ENCODE assay signal across 13 cellular contexts in the genomic region with DNA sequence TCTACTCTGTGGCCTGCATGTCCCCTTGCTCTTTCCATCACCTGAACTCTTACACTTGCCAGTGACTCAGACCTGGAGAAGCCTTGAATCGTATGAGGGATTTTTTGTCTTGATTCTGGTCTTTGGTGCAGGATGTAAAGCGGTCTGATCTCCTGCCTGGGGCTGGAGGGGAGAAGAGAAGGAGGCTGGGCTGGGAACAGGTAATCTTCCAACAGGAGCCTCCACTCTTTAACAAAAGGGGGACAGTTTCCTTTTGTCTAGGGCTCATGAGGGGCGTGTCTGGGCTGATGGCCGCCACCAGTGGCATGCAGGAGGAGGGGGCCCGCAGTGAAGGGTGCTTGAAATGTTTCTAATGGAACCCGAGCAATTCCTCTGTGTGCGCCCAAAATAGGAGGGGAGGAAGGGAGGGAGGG. TPM values are rescaled to one million over a fixed set of nuclear protein-coding genes. Genes with fewer than 3 reads are reported as not detected.
DNase-seq lines count a peak whose midpoint lies in the region; ATAC-seq and TF ChIP-seq lines count a peak whose summit lies in the region.
"Had no signal": no experiment of that assay in that cellular context is flagged by ENCODE, and none has a peak within 500 bp of the region (broad histone marks: within the 10 kb centered on the region; RNA-seq: fewer than 3 reads in every experiment).

No MANE protein-coding gene starts in this region.

- peaks cover 54% of the 10 kb centered on the region for H3K27me3 Mint-ChIP-seq in activated CD4-positive, alpha-beta T cell treated with anti-CD3 and anti-CD28 coated beads, Interleukin-2, amount 10 ng/mL, durations not matched to agents 7 days and 5 days

- H3K27me3 ChIP-seq in BLaER1: peaks cover 64% of the 10 kb centered on the region
- H3K27me3 ChIP-seq in RWPE2 (ENCODE audit: insufficient read depth, poor library complexity, severe bottlenecking): no peaks in the 10 kb centered on the region
- no peaks in the 10 kb centered on the region for H3K27me3 ChIP-seq in gastroesophageal sphincter
- no peaks in the 10 kb centered on the region for H3K27me3 ChIP-seq in skeletal muscle satellite cell (ENCODE audit: control insufficient read depth, insufficient read depth, low read length)

- H3K4me1 Mint-ChIP-seq in activated CD4-positive, alpha-beta T cell treated with anti-CD3 and anti-CD28 coated beads, Interleukin-2, amount 10 ng/mL, durations not matched to agents 7 days and 5 days: peaks cover 22% of the 10 kb centered on the region

- H3K4me1 ChIP-seq in BLaER1 (peaks cover 84% of the 10 kb centered on the region), RWPE2 (ENCODE audit: insufficient read depth, poor library complexity, severe bottlenecking) (peaks cover 44% of the 10 kb centered on the region), gastroesophageal sphincter (peaks cover 28 to 98% (median 66%) of the 10 kb centered on the region in 3 donors), skeletal muscle satellite cell (ENCODE audit: control insufficient read depth, insufficient read depth, low read length) (peaks cover 85% of the 10 kb centered on the region)

- ATAC-seq in RWPE2 (ENCODE audit: low read depth) (no peak), gastroesophageal sphincter (no peak), HG02763 (IDR thresholded peaks at IDR 0.05; ENCODE audit: unreplicated experiment) (no peak)

- H3K9me3 Mint-ChIP-seq in activated CD4-positive, alpha-beta T cell treated with anti-CD3 and anti-CD28 coated beads, Interleukin-2, amount 10 ng/mL, durations not matched to agents 7 days and 5 days: no peaks in the 10 kb centered on the region
- H3K9me3 Mint-ChIP-seq: nephron had no signal

- DNase-seq in RWPE2 (ENCODE audit: low spot score): no peak
- DNase-seq in activated gamma-delta T cell treated with Interleukin-2 at 50 U/mL for 16 hours: no peak
- no peak for DNase-seq in activated CD4-positive, alpha-beta T cell treated with anti-CD3 and anti-CD28 coated beads for 1 hour
- DNase-seq in activated CD4-positive, alpha-beta T cell treated with anti-CD3 and anti-CD28 coated beads, Interleukin-2, amount 10 ng/mL, durations not matched to agents 7 days and 5 days: no peak
- DNase-seq: erythroblast, Karpas-422, NCI-H187 had no signal

- H3K27ac ChIP-seq in BLaER1 (peak overlapping the region; percentile 89; the same call in 1 of the 2 replicates), RWPE2 (ENCODE audit: poor library complexity, severe bottlenecking) (peak overlapping the region; percentile 84), gastroesophageal sphincter (peak overlapping the region; percentile 92 to 98 (median 95))
- H3K27ac ChIP-seq: cardiac muscle cell had no signal

- CTCF ChIA-PET in activated CD4-positive, alpha-beta T cell treated with anti-CD3 and anti-CD28 coated beads, Interleukin-2, amount 10 ng/mL, durations not matched to agents 7 days and 5 days (lab: Charles Lee): no interaction called here

- H4K20me1 ChIP-seq in BLaER1: peaks cover 86% of the 10 kb centered on the region

- no peak for TF ChIP-seq POLR2A in gastroesophageal sphincter (IDR thresholded peaks at IDR 0.05)

- H3K36me3 ChIP-seq in BLaER1 (peaks cover 5% of the 10 kb centered on the region), RWPE2 (ENCODE audit: low read depth) (no peaks in the 10 kb centered on the region; the same call in 1 of the 2 replicates), gastroesophageal sphincter (no peaks in the 10 kb centered on the region), skeletal muscle satellite cell (ENCODE audit: insufficient read depth, low read length) (no peaks in the 10 kb centered on the region)
- H3K36me3 ChIP-seq: cardiac muscle cell had no signal

- H3K9me3 ChIP-seq in BLaER1 (no peaks in the 10 kb centered on the region), RWPE2 (ENCODE audit: severe bottlenecking) (no peaks in the 10 kb centered on the region), gastroesophageal sphincter (no peaks in the 10 kb centered on the region), skeletal muscle satellite cell (replicated peaks; ENCODE audit: low read length) (no peaks in the 10 kb centered on the region)

- H3K4me2 ChIP-seq in BLaER1 (peak overlapping the region; percentile 98), skeletal muscle satellite cell (ENCODE audit: low read length) (peak overlapping the region; percentile 91)

- H3K9ac ChIP-seq in BLaER1 (0 out of 2 replicates have a peak overlapping the region, but pooled peaks have one; percentile 23), skeletal muscle satellite cell (ENCODE audit: low read depth, low read length) (peak overlapping the region; percentile 83)

- TF ChIP-seq EP300 in gastroesophageal sphincter (IDR thresholded peaks at IDR 0.05): no peak

- WGBS in gastroesophageal sphincter (ENCODE audit: low coverage in 1 of 2), 2 donors: 13 to 36% methylated on average over 3 to 6 of the region's 7 CpGs

- POLR2A ChIA-PET in activated CD4-positive, alpha-beta T cell treated with anti-CD3 and anti-CD28 coated beads, Interleukin-2, amount 10 ng/mL, durations not matched to agents 7 days and 5 days (lab: Charles Lee): no interaction called here

- H3K4me3 Mint-ChIP-seq in activated CD4-positive, alpha-beta T cell treated with anti-CD3 and anti-CD28 coated beads, Interleukin-2, amount 10 ng/mL, durations not matched to agents 7 days and 5 days: no peak overlapping the region

- H3K4me3 ChIP-seq in BLaER1 (no peak overlapping the region), RWPE2 (ENCODE audit: severe bottlenecking) (no peak overlapping the region), gastroesophageal sphincter (no peak overlapping the region), skeletal muscle satellite cell (ENCODE audit: low read length) (peak overlapping the region; percentile 19)
- H3K4me3 ChIP-seq: cardiac muscle cell had no signal

- TF ChIP-seq CTCF in RWPE2 (IDR thresholded peaks at IDR 0.05; ENCODE audit: poor library complexity, severe bottlenecking) (no peak), gastroesophageal sphincter (IDR thresholded peaks at IDR 0.05) (no peak)

- H3K36me3 Mint-ChIP-seq in activated CD4-positive, alpha-beta T cell treated with anti-CD3 and anti-CD28 coated beads, Interleukin-2, amount 10 ng/mL, durations not matched to agents 7 days and 5 days (ENCODE audit: low read depth): no peaks in the 10 kb centered on the region

- no peak overlapping the region for H3K27ac Mint-ChIP-seq in activated CD4-positive, alpha-beta T cell treated with anti-CD3 and anti-CD28 coated beads, Interleukin-2, amount 10 ng/mL, durations not matched to agents 7 days and 5 days

RNA-seq across cellular contexts. Expression of a gene that starts 24.7 kb away (rescaled TPM):
- 100 to 1,000 TPM in 1 of 4 donors, 10 to 100 TPM in 3; 44.7 to 145 (median 72.4) TPM for total RNA-seq in gastroesophageal sphincter
- 41.6 and 60.9 TPM in 2 replicates for total RNA-seq in skeletal muscle satellite cell (2012; rRNA removed)
- total RNA-seq in activated CD4-positive, alpha-beta T cell treated with anti-CD3 and anti-CD28 coated beads, Interleukin-2, amount 10 ng/mL, durations not matched to agents 7 days and 5 days: 1 to 10 TPM; 1.2 to 1.5 TPM
- total RNA-seq: cardiac muscle cell had no signal

RNA-seq across cellular contexts. Expression of a gene that starts 50.6 kb away (rescaled TPM):
- under 1 TPM in 1 of 4 donors, not detected in 3; 0.35 TPM for total RNA-seq in gastroesophageal sphincter
- total RNA-seq in skeletal muscle satellite cell (2012; rRNA removed): not detected in 2 replicates
- under 1 TPM; 0.15 to 0.20 TPM for total RNA-seq in activated CD4-positive, alpha-beta T cell treated with anti-CD3 and anti-CD28 coated beads, Interleukin-2, amount 10 ng/mL, durations not matched to agents 7 days and 5 days
- total RNA-seq: cardiac muscle cell had no signal

Comparison
In these comparisons a context has a peak if more than half of its experiments do, and no peak if none do; other contexts are left out.
1. RNA of a gene that starts 24.7 kb away (total RNA-seq): 44.7 to 145 TPM in gastroesophageal sphincter; 1.2 to 1.5 TPM in activated CD4-positive, alpha-beta T cell treated with anti-CD3 and anti-CD28 coated beads, Interleukin-2, amount 10 ng/mL, durations not matched to agents 7 days and 5 days; every median in the first group is over 10 times any median in the second.
2. Peak in every context shown above with its lines, with median percentiles within 50 percentile points of each other: H3K27ac ChIP-seq.